In genomic region chr2:134319581-134320246, GRCh38 we compare ENCODE assay signal across 16 cellular contexts.
DNase-seq lines count a peak whose midpoint lies in the region; ATAC-seq and TF ChIP-seq lines count a peak whose summit lies in the region.
"Had no signal": no experiment of that assay in that cellular context is flagged by ENCODE, and none has a peak within 500 bp of the region (broad histone marks: within the 10 kb centered on the region; RNA-seq: fewer than 3 reads in every experiment).

No MANE protein-coding gene starts in this region.

- no peak overlapping the region for H2AFZ ChIP-seq in DND-41 (ENCODE audit: low read depth, low read length)

- ATAC-seq in DND-41 (ENCODE audit: insufficient read depth, low read depth) (peak; percentile 41; the same call in 1 of the 3 replicates), GM19455 (IDR thresholded peaks at IDR 0.05; ENCODE audit: unreplicated experiment) (no peak), GM19397 (IDR thresholded peaks at IDR 0.05; ENCODE audit: unreplicated experiment) (no peak)

- H3K4me1 ChIP-seq in DND-41 (ENCODE audit: insufficient read depth, low read length): peaks cover 8% of the 10 kb centered on the region

- no peaks in the 10 kb centered on the region for H3K9me3 ChIP-seq in DND-41 (ENCODE audit: insufficient read depth, low read length, severe bottlenecking)
- H3K9me3 ChIP-seq: esophagus squamous epithelium, suprapubic skin had no signal

- H3K27ac ChIP-seq in DND-41 (ENCODE audit: low read length): no peak overlapping the region
- H3K27ac ChIP-seq: brain microvascular endothelial cell, esophagus squamous epithelium, suprapubic skin had no signal

- no peaks in the 10 kb centered on the region for H3K79me2 ChIP-seq in DND-41 (ENCODE audit: insufficient read depth, low read length)

- no peaks in the 10 kb centered on the region for H3K27me3 ChIP-seq in DND-41 (ENCODE audit: insufficient read depth, low read length, poor library complexity)
- H3K27me3 ChIP-seq: brain microvascular endothelial cell, esophagus squamous epithelium, suprapubic skin had no signal

- peaks cover 12% of the 10 kb centered on the region; the same call in 1 of the 2 replicates for H4K20me1 ChIP-seq in DND-41 (ENCODE audit: insufficient read depth, low read length)

- no peak overlapping the region for H3K4me2 ChIP-seq in DND-41 (ENCODE audit: insufficient read depth, low read length)

- TF ChIP-seq CTCF in DND-41 (IDR thresholded peaks at IDR 0.05; ENCODE audit: borderline replicate concordance, extremely low read depth, low read length, poor library complexity, severe bottlenecking): no peak

- no peak overlapping the region for H3K4me3 ChIP-seq in DND-41 (ENCODE audit: low read depth in 1 of 2, low read length in 2 of 2)
- H3K4me3 ChIP-seq: esophagus squamous epithelium, suprapubic skin had no signal

- peaks cover 38% of the 10 kb centered on the region for H3K36me3 ChIP-seq in DND-41 (ENCODE audit: insufficient read depth, low read length)
- H3K36me3 ChIP-seq: brain microvascular endothelial cell had no signal

- DNase-seq in NCI-H2171 treated with DMSO at 0.1 percent for 48 hours (lab: John Stamatoyannopoulos, UW) (peak; percentile 59), NCI-H2171 (lab: John Stamatoyannopoulos, UW) (no peak), DND-41 (no peak), NCI-H345 treated with DMSO at 0.1 percent for 48 hours (lab: John Stamatoyannopoulos, UW; ENCODE audit: unreplicated experiment) (peak; percentile 4), iPS-NIHi11 (ENCODE audit: low spot score) (peak; percentile 13), HUDEP-2 (lab: John Stamatoyannopoulos, UW; ENCODE audit: unreplicated experiment in 76 of 76) (no peak)
- DNase-seq: 8988T; activated CD4-positive, alpha-beta T cell treated with anti-CD3 and anti-CD28 coated beads for 4 hours; activated effector memory CD4-positive, alpha-beta T cell treated with anti-CD3 and anti-CD28 coated beads, Interleukin-2, amount 50 U/mL, for 16 hours; brain microvascular endothelial cell; esophagus squamous epithelium; head of caudate nucleus; NCI-H2081 had no signal

- no peak overlapping the region for H3K9ac ChIP-seq in DND-41 (ENCODE audit: low read depth, low read length)

Comparison
In these comparisons a context has a peak if more than half of its experiments do, and no peak if none do; other contexts are left out.
1. DNase-seq: peak in NCI-H2171 treated with DMSO at 0.1 percent for 48 hours (single experiment), NCI-H345 treated with DMSO at 0.1 percent for 48 hours (single experiment) and iPS-NIHi11 (single experiment); none in NCI-H2171 (single experiment), DND-41 (single experiment) and HUDEP-2 (0 of 76).